35 cellular contexts compared by ENCODE assay signal in the genomic region with DNA sequence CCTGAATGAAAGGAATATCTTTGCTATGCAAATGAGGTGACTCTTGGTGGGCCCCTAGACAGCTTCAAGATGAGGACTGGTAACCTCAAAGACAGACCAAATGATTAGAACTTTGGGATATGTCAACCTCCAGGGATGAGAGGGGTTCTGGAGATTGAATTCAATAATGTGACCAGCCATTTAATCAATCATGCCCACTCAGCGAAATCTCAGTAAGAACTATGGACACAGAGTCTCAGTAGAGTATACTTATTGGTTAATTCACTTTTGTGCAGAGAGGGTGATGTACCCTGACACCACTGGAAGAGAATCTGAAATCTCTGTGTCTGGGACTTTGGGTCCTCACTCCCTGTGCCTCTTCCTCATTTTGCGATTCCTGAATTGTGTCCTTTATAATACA.
"Had no signal": no experiment of that assay in that cellular context is flagged by ENCODE, and none has a peak within 500 bp of the region (broad histone marks: within the 10 kb centered on the region; RNA-seq: fewer than 3 reads in every experiment).

No MANE protein-coding gene starts in this region.

- H3K27ac ChIP-seq: ascending aorta, breast epithelium, cardiac muscle cell, esophagus muscularis mucosa, foreskin keratinocyte, gastrocnemius medialis, WERI-Rb-1 had no signal

- H3K4me3 Mint-ChIP-seq: activated CD4-positive, alpha-beta memory T cell treated with anti-CD3 and anti-CD28 coated beads for 36 hours; activated CD4-positive, alpha-beta T cell treated with anti-CD3 and anti-CD28 coated beads for 36 hours; activated CD4-positive, alpha-beta T cell treated with anti-CD3 and anti-CD28 coated beads, Interleukin-2, amount 10 ng/mL, durations not matched to agents 24 days and 14 days; activated CD8-positive, alpha-beta memory T cell treated with anti-CD3 and anti-CD28 coated beads, Interleukin-2, amount 10 ng/mL, durations not matched to agents 7 days and 5 days; activated CD8-positive, alpha-beta T cell treated with anti-CD3 and anti-CD28 coated beads, Interleukin-2, amount 10 ng/mL, durations not matched to agents 7 days and 5 days; activated naive CD4-positive, alpha-beta T cell treated with anti-CD3 and anti-CD28 coated beads, Interleukin-2, amount 10 ng/mL, durations not matched to agents 7 days and 5 days; activated naive CD8-positive, alpha-beta T cell treated with anti-CD3 and anti-CD28 coated beads, Interleukin-2, amount 10 ng/mL, durations not matched to agents 7 days and 5 days; activated T-helper 1 cell treated with anti-CD3 and anti-CD28 coated beads, Interleukin-12 subunit alpha, Interleukin-12 subunit beta, Interleukin-2, Interleukin-4 antibody, amounts not matched to agents 30 ng/mL and 10 ng/mL and 1 ng/mL, durations not matched to agents 14 hours and 24 hours and 36 hours; brain; central memory CD8-positive, alpha-beta T cell; effector memory CD8-positive, alpha-beta T cell; T-helper 17 cell; T-helper 2 cell treated with Interferon-gamma antibody and Interleukin-4, amounts not matched to agents 5 μg/mL and 100 μg/mL, for 36 hours had no signal

- H3K27ac Mint-ChIP-seq: activated CD4-positive, alpha-beta memory T cell treated with anti-CD3 and anti-CD28 coated beads for 36 hours; activated CD4-positive, alpha-beta T cell treated with anti-CD3 and anti-CD28 coated beads for 36 hours; activated CD4-positive, alpha-beta T cell treated with anti-CD3 and anti-CD28 coated beads, Interleukin-2, amount 10 ng/mL, durations not matched to agents 24 days and 14 days; activated CD8-positive, alpha-beta memory T cell treated with anti-CD3 and anti-CD28 coated beads, Interleukin-2, amount 10 ng/mL, durations not matched to agents 7 days and 5 days; activated CD8-positive, alpha-beta T cell treated with anti-CD3 and anti-CD28 coated beads, Interleukin-2, amount 10 ng/mL, durations not matched to agents 7 days and 5 days; activated naive CD4-positive, alpha-beta T cell treated with anti-CD3 and anti-CD28 coated beads, Interleukin-2, amount 10 ng/mL, durations not matched to agents 7 days and 5 days; activated naive CD4-positive, alpha-beta T cell treated with anti-CD3 and anti-CD28 coated beads, Interleukin-2, amount 50 U/mL, for 72 hours; activated naive CD8-positive, alpha-beta T cell treated with anti-CD3 and anti-CD28 coated beads, Interleukin-2, amount 10 ng/mL, durations not matched to agents 7 days and 5 days; activated T-helper 1 cell treated with anti-CD3 and anti-CD28 coated beads, Interleukin-12 subunit alpha, Interleukin-12 subunit beta, Interleukin-2, Interleukin-4 antibody, amounts not matched to agents 30 ng/mL and 10 ng/mL and 1 ng/mL, durations not matched to agents 14 hours and 24 hours and 36 hours; brain; effector memory CD8-positive, alpha-beta T cell; T-helper 17 cell; T-helper 2 cell treated with Interferon-gamma antibody and Interleukin-4, amounts not matched to agents 5 μg/mL and 100 μg/mL, for 36 hours had no signal

- H3K9me3 ChIP-seq: ascending aorta, breast epithelium, gastrocnemius medialis had no signal

- H3K27me3 Mint-ChIP-seq: activated CD4-positive, alpha-beta memory T cell treated with anti-CD3 and anti-CD28 coated beads for 36 hours; activated CD4-positive, alpha-beta T cell treated with anti-CD3 and anti-CD28 coated beads for 36 hours; activated CD4-positive, alpha-beta T cell treated with anti-CD3 and anti-CD28 coated beads, Interleukin-2, amount 10 ng/mL, durations not matched to agents 24 days and 14 days; activated CD8-positive, alpha-beta memory T cell treated with anti-CD3 and anti-CD28 coated beads, Interleukin-2, amount 10 ng/mL, durations not matched to agents 7 days and 5 days; activated naive CD4-positive, alpha-beta T cell treated with anti-CD3 and anti-CD28 coated beads, Interleukin-2, amount 10 ng/mL, durations not matched to agents 7 days and 5 days; activated naive CD8-positive, alpha-beta T cell treated with anti-CD3 and anti-CD28 coated beads, Interleukin-2, amount 10 ng/mL, durations not matched to agents 7 days and 5 days; central memory CD8-positive, alpha-beta T cell; effector memory CD8-positive, alpha-beta T cell; T-helper 17 cell had no signal

- DNase-seq: activated CD4-positive, alpha-beta memory T cell treated with anti-CD3 and anti-CD28 coated beads for 36 hours; activated CD4-positive, alpha-beta T cell treated with anti-CD3 and anti-CD28 coated beads for 36 hours; activated CD4-positive, alpha-beta T cell treated with anti-CD3 and anti-CD28 coated beads, Interleukin-2, amount 10 ng/mL, durations not matched to agents 24 days and 14 days; activated CD4-positive, CD25-positive, alpha-beta regulatory T cell; activated CD4-positive, CD25-positive, alpha-beta regulatory T cell treated with anti-CD3 and anti-CD28 coated beads, Interleukin-2, amount 50 U/mL, for 72 hours; activated CD8-positive, alpha-beta memory T cell treated with anti-CD3 and anti-CD28 coated beads, Interleukin-2, amount 10 ng/mL, durations not matched to agents 7 days and 5 days; activated CD8-positive, alpha-beta memory T cell treated with anti-CD3 and anti-CD28 coated beads, Interleukin-2, amount 50 U/mL, for 4 hours; activated CD8-positive, alpha-beta T cell treated with anti-CD3 and anti-CD28 coated beads, Interleukin-2, amount 10 ng/mL, durations not matched to agents 7 days and 5 days; activated gamma-delta T cell; activated naive CD4-positive, alpha-beta T cell; activated naive CD4-positive, alpha-beta T cell treated with anti-CD3 and anti-CD28 coated beads, Interleukin-2, amount 10 ng/mL, durations not matched to agents 7 days and 5 days; activated naive CD8-positive, alpha-beta T cell treated with anti-CD3 and anti-CD28 coated beads, Interleukin-2, amount 10 ng/mL, durations not matched to agents 7 days and 5 days; activated T-cell treated with anti-CD3 and anti-CD28 coated beads, Interleukin-2, amount 50 U/mL, for 1 hour; activated T-cell treated with anti-CD3 and anti-CD28 coated beads, Interleukin-2, amount 50 U/mL, for 48 hours; cortex of kidney; dermis blood vessel endothelial cell; effector CD4-positive, alpha-beta T cell; effector memory CD8-positive, alpha-beta T cell; erythroblast; foreskin keratinocyte; gastrocnemius medialis; glutamatergic neuron; T-helper 1 cell; T-helper 17 cell; T1000; WERI-Rb-1 had no signal

- H3K36me3 ChIP-seq: ascending aorta, breast epithelium, cardiac muscle cell, esophagus muscularis mucosa, gastrocnemius medialis, WERI-Rb-1 had no signal

- H3K27me3 ChIP-seq: ascending aorta, breast epithelium, cardiac muscle cell, esophagus muscularis mucosa, foreskin keratinocyte, gastrocnemius medialis had no signal

- H3K4me3 ChIP-seq: ascending aorta, breast epithelium, cardiac muscle cell, esophagus muscularis mucosa, gastrocnemius medialis had no signal

- H3K36me3 Mint-ChIP-seq: activated CD4-positive, alpha-beta memory T cell treated with anti-CD3 and anti-CD28 coated beads for 36 hours; activated CD8-positive, alpha-beta memory T cell treated with anti-CD3 and anti-CD28 coated beads, Interleukin-2, amount 10 ng/mL, durations not matched to agents 7 days and 5 days; activated naive CD4-positive, alpha-beta T cell treated with anti-CD3 and anti-CD28 coated beads, Interleukin-2, amount 10 ng/mL, durations not matched to agents 7 days and 5 days; activated naive CD4-positive, alpha-beta T cell treated with anti-CD3 and anti-CD28 coated beads, Interleukin-2, amount 50 U/mL, for 72 hours; activated naive CD8-positive, alpha-beta T cell treated with anti-CD3 and anti-CD28 coated beads, Interleukin-2, amount 10 ng/mL, durations not matched to agents 7 days and 5 days; brain had no signal

- H3K4me1 Mint-ChIP-seq: activated CD4-positive, alpha-beta T cell treated with anti-CD3 and anti-CD28 coated beads for 36 hours; activated CD4-positive, alpha-beta T cell treated with anti-CD3 and anti-CD28 coated beads, Interleukin-2, amount 10 ng/mL, durations not matched to agents 24 days and 14 days; activated CD8-positive, alpha-beta memory T cell treated with anti-CD3 and anti-CD28 coated beads, Interleukin-2, amount 10 ng/mL, durations not matched to agents 7 days and 5 days; activated naive CD4-positive, alpha-beta T cell treated with anti-CD3 and anti-CD28 coated beads, Interleukin-2, amount 10 ng/mL, durations not matched to agents 7 days and 5 days; activated naive CD8-positive, alpha-beta T cell treated with anti-CD3 and anti-CD28 coated beads, Interleukin-2, amount 10 ng/mL, durations not matched to agents 7 days and 5 days; central memory CD8-positive, alpha-beta T cell; T-helper 17 cell had no signal

- ATAC-seq: activated CD4-positive, alpha-beta T cell treated with anti-CD3 and anti-CD28 coated beads for 36 hours; activated CD8-positive, alpha-beta memory T cell treated with anti-CD3 and anti-CD28 coated beads, Interleukin-2, amount 10 ng/mL, durations not matched to agents 7 days and 5 days; activated CD8-positive, alpha-beta T cell treated with anti-CD3 and anti-CD28 coated beads, Interleukin-2, amount 10 ng/mL, durations not matched to agents 7 days and 5 days; activated naive CD4-positive, alpha-beta T cell treated with anti-CD3 and anti-CD28 coated beads, Interleukin-2, amount 50 U/mL, for 72 hours; effector memory CD8-positive, alpha-beta T cell; foreskin keratinocyte; gastrocnemius medialis; T-helper 17 cell had no signal

- H3K4me1 ChIP-seq: ascending aorta, breast epithelium, esophagus muscularis mucosa, foreskin keratinocyte, gastrocnemius medialis had no signal
